In genomic region chr17:74417178-74418045, GRCh38 we compare ENCODE assay signal across 1 cellular context.
TF ChIP-seq lines count a peak whose summit lies in the region.

No MANE protein-coding gene starts in this region.

TF ChIP-seq in HepG2, 621 proteins besides CTCF, POLR2A, EP300 and RAD21 (continued from another document and continues in another):
- TF ChIP-seq RNF219 (CRISPR knock-in tag; IDR thresholded peaks at IDR 0.05) (no peak), ZNF513 (CRISPR knock-in tag; conservative IDR thresholded peaks at IDR 0.05) (no peak), NR2F1 (CRISPR knock-in tag; IDR thresholded peaks at IDR 0.05) (no peak), ZNF841 (CRISPR knock-in tag; IDR thresholded peaks at IDR 0.05; ENCODE audit: borderline replicate concordance) (no peak), ZNF883 (CRISPR knock-in tag; IDR thresholded peaks at IDR 0.05; ENCODE audit: not compliant biosample characterization) (no peak), MYC (CRISPR knock-in tag; IDR thresholded peaks at IDR 0.05; ENCODE audit: borderline replicate concordance) (peak; percentile 58), REST (IDR thresholded peaks at IDR 0.05; ENCODE audit: borderline replicate concordance in 1 of 2, low read depth in 1 of 2, low read length in 2 of 2) (no peak), GATA4 (IDR thresholded peaks at IDR 0.05; ENCODE audit: borderline replicate concordance, low read depth) (peak; percentile 47; the same call in 1 of the 2 replicates), HIC2 (CRISPR knock-in tag; IDR thresholded peaks at IDR 0.05; ENCODE audit: low read depth) (peak; percentile 57; the same call in 1 of the 2 replicates), NFRKB (IDR thresholded peaks at IDR 0.05) (no peak), IRF1 (CRISPR knock-in tag; IDR thresholded peaks at IDR 0.05; ENCODE audit: low read depth) (no peak), ZXDC (CRISPR knock-in tag; IDR thresholded peaks at IDR 0.05) (no peak), ZNF800 (CRISPR knock-in tag; IDR thresholded peaks at IDR 0.05) (no peak), CC2D1A (CRISPR knock-in tag; IDR thresholded peaks at IDR 0.05) (0 out of 2 replicates have a peak, but pooled peaks have one; percentile 80), KAT2B (IDR thresholded peaks at IDR 0.05; ENCODE audit: borderline replicate concordance, low read depth, low read length) (no peak), MAZ (IDR thresholded peaks at IDR 0.05; ENCODE audit: borderline replicate concordance, low read depth, low read length) (no peak), MAZ (CRISPR knock-in tag; IDR thresholded peaks at IDR 0.05; ENCODE audit: low read depth) (peak; percentile 40; the same call in 1 of the 2 replicates), ZNF329 (CRISPR knock-in tag; IDR thresholded peaks at IDR 0.05; ENCODE audit: low read depth) (no peak), AKNA (CRISPR knock-in tag; IDR thresholded peaks at IDR 0.05; ENCODE audit: borderline replicate concordance) (no peak), ZNF776 (CRISPR knock-in tag; IDR thresholded peaks at IDR 0.05) (no peak), ZBTB34 (CRISPR knock-in tag; IDR thresholded peaks at IDR 0.05) (peak; percentile 69), SMYD3 (CRISPR knock-in tag; IDR thresholded peaks at IDR 0.05) (no peak), ZNF280D (CRISPR knock-in tag; IDR thresholded peaks at IDR 0.05) (peak; percentile 76; the same call in 1 of the 2 replicates)
